ENCODE assay signal across 25 cellular contexts in the genomic region with DNA sequence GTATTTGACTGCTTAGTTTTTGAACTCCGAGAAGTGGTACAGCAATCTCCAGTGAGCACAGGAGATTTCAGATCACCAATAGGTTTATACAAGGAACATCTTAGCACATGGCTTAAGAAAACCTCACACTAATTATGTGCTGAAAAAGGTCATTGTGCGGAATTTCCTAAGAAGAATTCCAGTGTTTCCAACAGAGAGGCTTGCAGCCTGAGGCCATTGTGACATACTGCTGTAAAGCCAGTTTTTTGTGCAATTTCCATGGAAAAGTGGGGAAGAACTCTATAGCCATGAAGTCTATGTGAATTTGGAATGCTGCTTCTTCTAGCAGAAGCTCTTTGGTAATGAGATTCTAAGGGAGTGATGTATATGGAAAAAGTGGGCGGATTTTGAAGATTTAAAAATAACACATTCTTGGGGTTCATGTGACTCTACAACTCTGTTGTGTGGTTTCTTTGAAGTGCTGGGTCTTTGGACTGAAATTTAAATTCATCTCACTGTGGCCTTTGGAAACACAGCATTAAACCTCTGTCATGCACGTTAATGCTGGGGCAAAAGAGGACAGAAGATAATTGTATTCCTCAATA.
DNase-seq lines count a peak whose midpoint lies in the region; ATAC-seq and TF ChIP-seq lines count a peak whose summit lies in the region.
"Had no signal": no experiment of that assay in that cellular context is flagged by ENCODE, and none has a peak within 500 bp of the region (broad histone marks: within the 10 kb centered on the region; RNA-seq: fewer than 3 reads in every experiment).

No MANE protein-coding gene starts in this region.

- peaks cover 20% of the 10 kb centered on the region for H3K4me1 Mint-ChIP-seq in neural progenitor cell
- peaks cover 27% of the 10 kb centered on the region for H3K4me1 Mint-ChIP-seq in activated T-cell treated with anti-CD3 and anti-CD28 coated beads, Interleukin-2, amount 50 U/mL, for 72 hours (ENCODE audit: low read depth)

- H4K20me1 ChIP-seq in neural progenitor cell (ENCODE audit: low read depth): no peaks in the 10 kb centered on the region

- no peak overlapping the region for H3K4me2 ChIP-seq in neural progenitor cell

- H3K9ac ChIP-seq in neural progenitor cell: no peak overlapping the region

- no peak overlapping the region for H3K27ac ChIP-seq in neural progenitor cell
- H3K27ac ChIP-seq: stomach had no signal

- peaks cover 4% of the 10 kb centered on the region for H3K4me1 ChIP-seq in neural progenitor cell

- H3K79me2 ChIP-seq in neural progenitor cell (ENCODE audit: low read depth): no peaks in the 10 kb centered on the region

- ATAC-seq in activated T-cell treated with anti-CD3 and anti-CD28 coated beads, Interleukin-2, amount 50 U/mL, for 72 hours (replicated peaks in 1 of 2): no peak
- ATAC-seq: K562 had no signal

- H3K9me3 ChIP-seq in neural progenitor cell (ENCODE audit: low read depth): no peaks in the 10 kb centered on the region
- H3K9me3 ChIP-seq: stomach had no signal

- peak overlapping the region; percentile 23 for H2AFZ ChIP-seq in neural progenitor cell (replicated peaks)

- H3F3A ChIP-seq in neural progenitor cell (ENCODE audit: low read depth): no peaks in the 10 kb centered on the region

- peaks cover 5% of the 10 kb centered on the region for H3K36me3 Mint-ChIP-seq in neural progenitor cell
- peaks cover 0 to 2% of the 10 kb centered on the region in 2 donors for H3K36me3 Mint-ChIP-seq in activated T-cell treated with anti-CD3 and anti-CD28 coated beads, Interleukin-2, amount 50 U/mL, for 72 hours (ENCODE audit: insufficient read depth in 2 of 2)
- H3K36me3 Mint-ChIP-seq: CD4-positive, alpha-beta memory T cell had no signal

- peaks cover 24% of the 10 kb centered on the region for H3K9me3 Mint-ChIP-seq in neural progenitor cell
- H3K9me3 Mint-ChIP-seq in activated T-cell treated with anti-CD3 and anti-CD28 coated beads, Interleukin-2, amount 50 U/mL, for 72 hours: peaks cover 0 to 4% of the 10 kb centered on the region in 2 donors
- H3K9me3 Mint-ChIP-seq: activated CD4-positive, alpha-beta T cell treated with anti-CD3 and anti-CD28 coated beads, Interleukin-2, amount 10 ng/mL, durations not matched to agents 7 days and 5 days; central memory CD8-positive, alpha-beta T cell had no signal

- H3K27me3 ChIP-seq in neural progenitor cell: no peaks in the 10 kb centered on the region
- H3K27me3 ChIP-seq: stomach had no signal

- no peak overlapping the region for H3K27ac Mint-ChIP-seq in neural progenitor cell
- H3K27ac Mint-ChIP-seq in activated T-cell treated with anti-CD3 and anti-CD28 coated beads, Interleukin-2, amount 50 U/mL, for 72 hours: no peak overlapping the region
- H3K27ac Mint-ChIP-seq: activated CD4-positive, alpha-beta T cell treated with anti-CD3 and anti-CD28 coated beads, Interleukin-2, amount 10 ng/mL, durations not matched to agents 7 days and 5 days; CD4-positive, alpha-beta memory T cell; mesothelial cell of epicardium had no signal

- H3K4me3 ChIP-seq in AG09309 (ENCODE audit: control insufficient read depth, low read depth, low read length) (no peak overlapping the region), neural progenitor cell (no peak overlapping the region)
- H3K4me3 ChIP-seq: K562, skin epidermis, stomach had no signal

- DNase-seq in AG09309 (ENCODE audit: low read depth) (peak; percentile 51), RPMI7951 (ENCODE audit: low read depth) (peak; percentile 82), epidermal melanocyte (ENCODE audit: insufficient read length, low spot score) (peak; percentile 26), neural progenitor cell (ENCODE audit: low spot score) (peak; percentile 18), NCI-H1694 treated with DMSO at 0.1 percent for 48 hours (lab: John Stamatoyannopoulos, UW) (no peak), NCI-H146 (lab: John Stamatoyannopoulos, UW) (no peak), H4 (ENCODE audit: low spot score) (no peak)
- DNase-seq in activated T-cell treated with anti-CD3 and anti-CD28 coated beads, Interleukin-2, amount 50 U/mL, for 72 hours: no peak
- DNase-seq: activated CD4-positive, alpha-beta T cell treated with anti-CD3 and anti-CD28 coated beads, Interleukin-2, amount 10 ng/mL, durations not matched to agents 7 days and 5 days; activated CD8-positive, alpha-beta memory T cell treated with anti-CD3 and anti-CD28 coated beads, Interleukin-2, amount 50 U/mL, for 4 hours; activated effector memory CD4-positive, alpha-beta T cell treated with anti-CD3 and anti-CD28 coated beads, Interleukin-2, amount 50 U/mL, for 16 hours; amniotic stem cell; CD4-positive, alpha-beta memory T cell; DND-41; effector CD8-positive, alpha-beta T cell; NCI-H510A treated with DMSO at 0.1 percent for 48 hours; stimulated activated CD4-positive, alpha-beta T cell treated with anti-CD3 and anti-CD28 coated beads, Interleukin-4, amount 100 ng/mL, for 1 hour; stomach; T-helper 1 cell had no signal

- no peaks in the 10 kb centered on the region for H3K36me3 ChIP-seq in neural progenitor cell
- H3K36me3 ChIP-seq: stomach had no signal

- H3K27me3 Mint-ChIP-seq in neural progenitor cell (ENCODE audit: insufficient read depth, low read depth): peaks cover 8% of the 10 kb centered on the region
- H3K27me3 Mint-ChIP-seq in activated T-cell treated with anti-CD3 and anti-CD28 coated beads, Interleukin-2, amount 50 U/mL, for 72 hours (ENCODE audit: low read depth): no peaks in the 10 kb centered on the region
- H3K27me3 Mint-ChIP-seq: activated CD4-positive, alpha-beta T cell treated with anti-CD3 and anti-CD28 coated beads, Interleukin-2, amount 10 ng/mL, durations not matched to agents 7 days and 5 days; central memory CD8-positive, alpha-beta T cell; progenitor cell of endocrine pancreas had no signal

- no peak for TF ChIP-seq CTCF in AG09309 (IDR thresholded peaks at IDR 0.05; ENCODE audit: control insufficient read depth, insufficient read depth, low read depth, low read length, missing control alignments)
- TF ChIP-seq CTCF in neural progenitor cell (IDR thresholded peaks at IDR 0.05): no peak

- H3K4me3 Mint-ChIP-seq in neural progenitor cell: no peak overlapping the region
- H3K4me3 Mint-ChIP-seq in activated T-cell treated with anti-CD3 and anti-CD28 coated beads, Interleukin-2, amount 50 U/mL, for 72 hours: no peak overlapping the region
- H3K4me3 Mint-ChIP-seq: activated CD4-positive, alpha-beta T cell treated with anti-CD3 and anti-CD28 coated beads, Interleukin-2, amount 10 ng/mL, durations not matched to agents 7 days and 5 days; CD4-positive, alpha-beta memory T cell; central memory CD8-positive, alpha-beta T cell; mesothelial cell of epicardium; nephron had no signal

Comparison
In these comparisons a context has a peak if more than half of its experiments do, and no peak if none do; other contexts are left out.
1. DNase-seq: peak in AG09309 (single experiment), RPMI7951 (single experiment), epidermal melanocyte (single experiment) and neural progenitor cell (single experiment); none in activated T-cell treated with anti-CD3 and anti-CD28 coated beads, Interleukin-2, amount 50 U/mL, for 72 hours (0 of 2), NCI-H1694 treated with DMSO at 0.1 percent for 48 hours (single experiment), NCI-H146 (single experiment) and H4 (single experiment).